ENCODE assay signal across 9 cellular contexts in the genomic region with DNA sequence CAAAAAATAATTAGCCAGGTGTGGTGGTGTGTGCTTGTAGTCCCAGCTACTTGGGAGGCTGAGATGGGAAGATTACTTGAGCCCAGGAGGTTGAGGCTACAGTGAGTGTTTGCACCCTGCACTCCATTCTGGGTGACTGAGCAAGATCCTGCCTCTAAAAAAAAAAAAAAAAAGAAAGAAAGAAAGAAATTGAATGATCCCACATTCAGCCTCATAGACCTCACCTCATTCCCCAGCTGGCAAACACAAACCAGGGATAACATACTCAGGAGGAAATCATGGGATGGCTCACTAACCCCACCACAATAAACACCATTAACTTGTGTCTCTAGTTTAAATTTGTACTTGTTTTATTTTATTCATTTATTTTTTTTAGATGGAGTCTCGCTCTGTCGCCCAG. TPM values are rescaled to one million over a fixed set of nuclear protein-coding genes. Genes with fewer than 3 reads are reported as not detected.
DNase-seq lines count a peak whose midpoint lies in the region; ATAC-seq and TF ChIP-seq lines count a peak whose summit lies in the region.
"Had no signal": no experiment of that assay in that cellular context is flagged by ENCODE, and none has a peak within 500 bp of the region (broad histone marks: within the 10 kb centered on the region; RNA-seq: fewer than 3 reads in every experiment).

No MANE protein-coding gene starts in this region.

- H3K9me3 ChIP-seq in stomach smooth muscle (ENCODE audit: control insufficient read depth in 2 of 2, low read length in 2 of 2), result no peaks in the 10 kb centered on the region

- no peak overlapping the region for H3K9ac ChIP-seq in stomach smooth muscle (ENCODE audit: low read length in 2 of 2)

- no peak for TF ChIP-seq CTCF in activated B cell treated with CpG ODN at 0.5 μM for 24 hours (IDR thresholded peaks at IDR 0.05)

- CTCF ChIA-PET in activated CD4-positive, alpha-beta memory T cell treated with anti-CD3 and anti-CD28 coated beads for 36 hours (lab: Charles Lee), result interaction anchor here (0.6 to 12.1 kb wide), 16 partner anchors 9 to 375 kb away, joined by 3 to 243 read pairs (median 4); a partner anchor contains a TSS
- CTCF ChIA-PET in activated CD4-positive, alpha-beta memory T cell treated with anti-CD3 and anti-CD28 coated beads, Interleukin-2, amount 10 ng/mL, durations not matched to agents 7 days and 5 days (lab: Charles Lee), result interaction anchor here (0.5 to 15.6 kb wide), 9 partner anchors 9 to 303 kb away, joined by 3 to 264 read pairs (median 5); a partner anchor contains a TSS
- CTCF ChIA-PET in activated B cell treated with CpG ODN at 0.5 μM for 24 hours (lab: Charles Lee), result interaction anchor here (0.9 to 17.1 kb wide), 5 partner anchors 19 to 76 kb away, joined by 3 to 358 read pairs (median 4); a partner anchor contains a TSS

- no peaks in the 10 kb centered on the region for H3K9me3 Mint-ChIP-seq in activated CD4-positive, alpha-beta memory T cell treated with anti-CD3 and anti-CD28 coated beads for 36 hours
- no peaks in the 10 kb centered on the region for H3K9me3 Mint-ChIP-seq in activated CD4-positive, alpha-beta memory T cell treated with anti-CD3 and anti-CD28 coated beads, Interleukin-2, amount 10 ng/mL, durations not matched to agents 7 days and 5 days
- H3K9me3 Mint-ChIP-seq in activated B cell treated with CpG ODN at 0.5 μM for 24 hours, result no peaks in the 10 kb centered on the region
- H3K9me3 Mint-ChIP-seq: nephron progenitor cell had no signal

- H3K27ac ChIP-seq in layer of hippocampus (ENCODE audit: low read depth, low read length) (peak overlapping the region; percentile 38), stomach smooth muscle (ENCODE audit: low read length) (peak overlapping the region; percentile 61)

- POLR2A ChIA-PET in activated CD4-positive, alpha-beta memory T cell treated with anti-CD3 and anti-CD28 coated beads for 36 hours (lab: Charles Lee), result interaction anchor here (0.6 to 6.7 kb wide), 6 partner anchors 8 to 59 kb away, joined by 3 to 43 read pairs (median 7); a partner anchor contains a TSS
- POLR2A ChIA-PET in activated CD4-positive, alpha-beta memory T cell treated with anti-CD3 and anti-CD28 coated beads, Interleukin-2, amount 10 ng/mL, durations not matched to agents 7 days and 5 days (lab: Charles Lee), result interaction anchor here (13.7 to 17.4 kb wide), 2 partner anchors 43 to 56 kb away, joined by 251 to 402 read pairs; a partner anchor contains a TSS
- POLR2A ChIA-PET in activated B cell treated with CpG ODN at 0.5 μM for 24 hours (lab: Charles Lee), result interaction anchor here (0.5 to 14.8 kb wide), 8 partner anchors 9 to 303 kb away, joined by 3 to 272 read pairs (median 7); a partner anchor contains a TSS

- H3K4me3 Mint-ChIP-seq in activated CD4-positive, alpha-beta memory T cell treated with anti-CD3 and anti-CD28 coated beads for 36 hours, result no peak overlapping the region
- H3K4me3 Mint-ChIP-seq in activated CD4-positive, alpha-beta memory T cell treated with anti-CD3 and anti-CD28 coated beads, Interleukin-2, amount 10 ng/mL, durations not matched to agents 7 days and 5 days, result no peak overlapping the region
- no peak overlapping the region for H3K4me3 Mint-ChIP-seq in activated B cell treated with CpG ODN at 0.5 μM for 24 hours
- H3K4me3 Mint-ChIP-seq: nephron progenitor cell had no signal

- DNase-seq in activated CD4-positive, alpha-beta memory T cell treated with anti-CD3 and anti-CD28 coated beads for 36 hours, result no peak
- no peak for DNase-seq in activated CD4-positive, alpha-beta memory T cell treated with anti-CD3 and anti-CD28 coated beads, Interleukin-2, amount 10 ng/mL, durations not matched to agents 7 days and 5 days
- no peak for DNase-seq in activated B cell treated with CpG ODN at 0.5 μM for 24 hours
- no peak for DNase-seq in NCI-H345 treated with DMSO at 0.1 percent for 48 hours (lab: John Stamatoyannopoulos, UW; ENCODE audit: unreplicated experiment)
- no peak for DNase-seq in NCI-H1436 (lab: John Stamatoyannopoulos, UW)

- H3K4me1 ChIP-seq in stomach smooth muscle (ENCODE audit: control insufficient read depth, insufficient read depth, low read length), result peaks cover 17% of the 10 kb centered on the region

- no peak overlapping the region for H3K4me3 ChIP-seq in stomach smooth muscle (ENCODE audit: low read length in 2 of 2)

- peaks cover 34 to 40% of the 10 kb centered on the region in 2 donors for H3K36me3 ChIP-seq in stomach smooth muscle (ENCODE audit: control insufficient read depth in 2 of 2, insufficient read depth in 2 of 2, low read length in 2 of 2)

- peaks cover 78% of the 10 kb centered on the region for H3K4me1 Mint-ChIP-seq in activated CD4-positive, alpha-beta memory T cell treated with anti-CD3 and anti-CD28 coated beads for 36 hours (ENCODE audit: low read depth)
- peaks cover 80% of the 10 kb centered on the region for H3K4me1 Mint-ChIP-seq in activated CD4-positive, alpha-beta memory T cell treated with anti-CD3 and anti-CD28 coated beads, Interleukin-2, amount 10 ng/mL, durations not matched to agents 7 days and 5 days
- peaks cover 34% of the 10 kb centered on the region for H3K4me1 Mint-ChIP-seq in activated B cell treated with CpG ODN at 0.5 μM for 24 hours
- H3K4me1 Mint-ChIP-seq: nephron progenitor cell had no signal

- intact Hi-C loops in activated CD4-positive, alpha-beta memory T cell treated with anti-CD3 and anti-CD28 coated beads for 36 hours (cut with micrococcal nuclease), result loop anchor here (1.0 kb wide), 2 partner anchors 8 to 60 kb away; no protein-coding TSS in a partner anchor
- intact Hi-C loops in activated B cell treated with CpG ODN at 0.5 μM for 24 hours (cut with micrococcal nuclease), result loop anchor here (1.0 to 10.0 kb wide), 5 partner anchors 8 to 724 kb away; a partner anchor contains a TSS

- ATAC-seq in activated B cell treated with CpG ODN at 0.5 μM for 24 hours (ENCODE audit: low read depth) (no peak), HG02678 (IDR thresholded peaks at IDR 0.05; ENCODE audit: unreplicated experiment) (no peak)

- H3K36me3 Mint-ChIP-seq in activated CD4-positive, alpha-beta memory T cell treated with anti-CD3 and anti-CD28 coated beads for 36 hours, result peaks cover 69% of the 10 kb centered on the region
- peaks cover 80% of the 10 kb centered on the region for H3K36me3 Mint-ChIP-seq in activated CD4-positive, alpha-beta memory T cell treated with anti-CD3 and anti-CD28 coated beads, Interleukin-2, amount 10 ng/mL, durations not matched to agents 7 days and 5 days (ENCODE audit: low read depth)
- peaks cover 72% of the 10 kb centered on the region for H3K36me3 Mint-ChIP-seq in activated B cell treated with CpG ODN at 0.5 μM for 24 hours (ENCODE audit: low read depth)

- H3K27me3 Mint-ChIP-seq in activated CD4-positive, alpha-beta memory T cell treated with anti-CD3 and anti-CD28 coated beads for 36 hours, result no peaks in the 10 kb centered on the region
- no peaks in the 10 kb centered on the region for H3K27me3 Mint-ChIP-seq in activated CD4-positive, alpha-beta memory T cell treated with anti-CD3 and anti-CD28 coated beads, Interleukin-2, amount 10 ng/mL, durations not matched to agents 7 days and 5 days
- no peaks in the 10 kb centered on the region for H3K27me3 Mint-ChIP-seq in activated B cell treated with CpG ODN at 0.5 μM for 24 hours

- H3K27me3 ChIP-seq in layer of hippocampus (ENCODE audit: control insufficient read depth, insufficient read depth, low read length), result no peaks in the 10 kb centered on the region
- no peaks in the 10 kb centered on the region for H3K27me3 ChIP-seq in stomach smooth muscle (ENCODE audit: control insufficient read depth in 1 of 2, insufficient read depth in 2 of 2, low read length in 2 of 2)

- H3K27ac Mint-ChIP-seq in activated CD4-positive, alpha-beta memory T cell treated with anti-CD3 and anti-CD28 coated beads for 36 hours, result peak overlapping the region; percentile 36
- H3K27ac Mint-ChIP-seq in activated CD4-positive, alpha-beta memory T cell treated with anti-CD3 and anti-CD28 coated beads, Interleukin-2, amount 10 ng/mL, durations not matched to agents 7 days and 5 days, result no peak overlapping the region
- H3K27ac Mint-ChIP-seq in activated B cell treated with CpG ODN at 0.5 μM for 24 hours, result peak overlapping the region; percentile 82
- H3K27ac Mint-ChIP-seq: nephron progenitor cell had no signal

RNA-seq across cellular contexts. Expression of a gene that starts 8.5 kb away (rescaled TPM):
- 100 to 1,000 TPM; 212 to 219 TPM for total RNA-seq in activated CD4-positive, alpha-beta memory T cell treated with anti-CD3 and anti-CD28 coated beads for 36 hours
- total RNA-seq in activated CD4-positive, alpha-beta memory T cell treated with anti-CD3 and anti-CD28 coated beads, Interleukin-2, amount 10 ng/mL, durations not matched to agents 7 days and 5 days, result 100 to 1,000 TPM; 221 to 223 TPM
- total RNA-seq in activated B cell treated with CpG ODN at 0.5 μM for 24 hours, result 202 and 227 TPM in 2 replicates

RNA-seq across cellular contexts. Expression of a gene that starts 41.5 kb away (rescaled TPM):
- 100 to 1,000 TPM; 280 to 288 TPM for total RNA-seq in activated CD4-positive, alpha-beta memory T cell treated with anti-CD3 and anti-CD28 coated beads for 36 hours
- total RNA-seq in activated CD4-positive, alpha-beta memory T cell treated with anti-CD3 and anti-CD28 coated beads, Interleukin-2, amount 10 ng/mL, durations not matched to agents 7 days and 5 days, result 100 to 1,000 TPM; 470 to 472 TPM
- total RNA-seq in activated B cell treated with CpG ODN at 0.5 μM for 24 hours, result 224 and 233 TPM in 2 replicates
